ENCODE assay signal across 8 cellular contexts in genomic region chr10:70575874-70576802, GRCh38. TPM values are rescaled to one million over a fixed set of nuclear protein-coding genes. Genes with fewer than 3 reads are reported as not detected.
DNase-seq lines count a peak whose midpoint lies in the region; ATAC-seq and TF ChIP-seq lines count a peak whose summit lies in the region.

No MANE protein-coding gene starts in this region.

- no peak for TF ChIP-seq CTCF in smooth muscle cell (IDR thresholded peaks at IDR 0.05; ENCODE audit: borderline replicate concordance, insufficient read depth, poor library complexity, severe bottlenecking)

- peak; percentile 47 for DNase-seq in NCI-H187 (lab: John Stamatoyannopoulos, UW)
- no peak for DNase-seq in NCI-H187 treated with DMSO at 0.1 percent for 48 hours (lab: John Stamatoyannopoulos, UW)
- DNase-seq in HK-2 (ENCODE audit: unreplicated experiment) = peak; percentile 57
- peak; percentile 63 for DNase-seq in SKM-1 (lab: John Stamatoyannopoulos, UW; ENCODE audit: unreplicated experiment)
- DNase-seq in foreskin melanocyte = peak; percentile 59
- no peak for DNase-seq in smooth muscle cell (lab: John Stamatoyannopoulos, UW; ENCODE audit: unreplicated experiment)
- DNase-seq in stimulated activated CD4-positive, alpha-beta T cell treated with anti-CD3 and anti-CD28 coated beads, Interleukin-12 subunit alpha, Interleukin-12 subunit beta, amount 100 ng/mL, for 4 hours = no peak

- peaks cover 9% of the 10 kb centered on the region for H3F3A ChIP-seq in smooth muscle cell (ENCODE audit: low read depth)

- H3K9me3 ChIP-seq in smooth muscle cell (replicated peaks; ENCODE audit: low read depth) = no peaks in the 10 kb centered on the region

- H3K27me3 ChIP-seq in smooth muscle cell (ENCODE audit: low read depth) = no peaks in the 10 kb centered on the region

- H3K27ac ChIP-seq in smooth muscle cell (ENCODE audit: low read depth) = no peak overlapping the region

- H3K9ac ChIP-seq in smooth muscle cell (ENCODE audit: low read depth) = no peak overlapping the region

- H2AFZ ChIP-seq in smooth muscle cell (ENCODE audit: low read depth) = no peak overlapping the region

- peak overlapping the region; percentile 66 for H3K4me2 ChIP-seq in smooth muscle cell

- peaks cover 7% of the 10 kb centered on the region for H3K4me1 ChIP-seq in smooth muscle cell (ENCODE audit: low read depth)

- H3K79me2 ChIP-seq in smooth muscle cell (ENCODE audit: low read depth) = no peaks in the 10 kb centered on the region

- 66% methylated on average over 12 of the region's 12 CpGs for WGBS in smooth muscle cell (ENCODE audit: low lambda C conversion rate)

- no peaks in the 10 kb centered on the region for H3K36me3 ChIP-seq in smooth muscle cell (ENCODE audit: low read depth)

- H4K20me1 ChIP-seq in smooth muscle cell (ENCODE audit: low read depth) = no peaks in the 10 kb centered on the region

- peak; percentile 34 for ATAC-seq in GM21360 (IDR thresholded peaks at IDR 0.05; ENCODE audit: unreplicated experiment)

- H3K4me3 ChIP-seq in smooth muscle cell = no peak overlapping the region

RNA-seq across cellular contexts. Expression of gene PRF1, which starts 26.4 kb away (rescaled TPM):
- not detected in 2 replicates for total RNA-seq in smooth muscle cell
- polyA plus RNA-seq in smooth muscle cell = not detected in 2 replicates

Comparison
In these comparisons a context has a peak if more than half of its experiments do, and no peak if none do; other contexts are left out.
1. DNase-seq: peak in NCI-H187 (2 of 2), HK-2 (single experiment), SKM-1 (single experiment) and foreskin melanocyte (single experiment); none in NCI-H187 treated with DMSO at 0.1 percent for 48 hours (single experiment), smooth muscle cell (single experiment) and stimulated activated CD4-positive, alpha-beta T cell treated with anti-CD3 and anti-CD28 coated beads, Interleukin-12 subunit alpha, Interleukin-12 subunit beta, amount 100 ng/mL, for 4 hours (single experiment).